In the genomic region with DNA sequence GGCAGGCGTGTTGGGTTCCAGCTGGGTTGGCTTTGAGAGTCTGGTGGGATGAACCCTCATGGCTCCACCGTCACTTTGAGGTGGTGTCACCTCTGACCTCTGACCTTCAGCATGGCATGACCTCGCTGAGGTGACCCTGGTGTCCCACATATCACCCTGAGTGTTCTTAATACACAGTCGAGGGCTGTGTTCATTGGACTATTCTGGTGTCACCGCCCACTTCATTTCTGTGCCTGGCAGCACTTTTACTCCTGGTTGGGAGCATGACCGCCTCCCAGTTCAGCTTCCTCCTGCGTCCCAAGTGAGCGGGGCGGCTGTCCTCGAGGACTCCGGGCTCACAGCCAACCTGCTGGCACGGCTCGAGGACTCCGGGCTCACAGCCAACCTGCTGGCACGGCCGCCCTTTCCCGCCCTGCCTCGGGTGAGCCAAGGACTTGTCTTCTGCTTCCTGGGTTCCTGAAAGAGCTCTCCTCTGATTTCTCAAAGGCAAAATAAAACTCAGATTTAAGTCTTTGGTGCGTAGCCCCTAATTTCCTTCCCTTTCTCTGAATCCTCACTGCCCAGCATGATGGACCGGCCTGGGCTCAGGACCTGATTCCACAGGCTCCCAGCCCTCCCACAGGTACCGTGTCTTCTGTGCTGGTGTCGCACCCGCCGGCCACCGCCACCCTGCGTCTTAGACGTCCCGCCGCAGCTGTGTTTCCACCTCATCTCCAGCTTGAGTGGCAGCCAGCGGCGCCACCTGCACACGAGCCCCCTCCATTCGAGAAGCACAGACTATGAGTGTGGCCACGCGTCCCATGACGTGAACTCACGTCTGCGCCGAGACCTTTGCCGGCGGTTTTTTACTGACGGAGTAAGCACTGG, we compare ENCODE assay signal across 9 cellular contexts. TPM values are rescaled to one million over a fixed set of nuclear protein-coding genes. Genes with fewer than 3 reads are reported as not detected.
A peak's percentile ranks its signal among the peaks of the same experiment; 100 is the strongest.
DNase-seq lines count a peak whose midpoint lies in the region; ATAC-seq and TF ChIP-seq lines count a peak whose summit lies in the region.
"Had no signal": no experiment of that assay in that cellular context is flagged by ENCODE, and none has a peak within 500 bp of the region (broad histone marks: within the 10 kb centered on the region; RNA-seq: fewer than 3 reads in every experiment).

No MANE protein-coding gene starts in this region.

- no peaks in the 10 kb centered on the region; the same call in 1 of the 2 replicates for H3K4me1 Mint-ChIP-seq in WTC11

- POLR2A ChIA-PET in WTC11 (lab: Charles Lee), result no interaction called here

- no peak overlapping the region for H3K4me3 Mint-ChIP-seq in WTC11

- ATAC-seq in WTC11 (no peak), HG02884 (IDR thresholded peaks at IDR 0.05; ENCODE audit: unreplicated experiment) (no peak)

- CTCF ChIA-PET in WTC11 (lab: Charles Lee), result no interaction called here

- intact Hi-C loops in head of caudate nucleus (cut with DNase I), result no loop called here

- peaks cover 17% of the 10 kb centered on the region for H3K9me3 Mint-ChIP-seq in WTC11

- no peak overlapping the region; the same call in 1 of the 2 replicates for H3K27ac Mint-ChIP-seq in WTC11

- H3K27me3 Mint-ChIP-seq in WTC11 (ENCODE audit: low read depth), result no peaks in the 10 kb centered on the region

- TF ChIP-seq CTCF in WTC11 (IDR thresholded peaks at IDR 0.05), result no peak

- peak; percentile 52 for DNase-seq in AG08396 (ENCODE audit: low spot score)
- peak; percentile 95 for DNase-seq in NCI-H1092 (lab: John Stamatoyannopoulos, UW)
- DNase-seq in WTC11 (ENCODE audit: low spot score), result peak; percentile 8
- peak; percentile 82 to 96 (median 91) for DNase-seq in head of caudate nucleus
- peak; percentile 84 for DNase-seq in renal cortical epithelial cell (ENCODE audit: low read depth)
- no peak for DNase-seq in SIG-M5 (lab: John Stamatoyannopoulos, UW)
- no peak for DNase-seq in HuH-7 (ENCODE audit: low spot score)

- H3K36me3 Mint-ChIP-seq in WTC11, result peaks cover 13% of the 10 kb centered on the region

TF ChIP-seq in WTC11, 78 proteins besides CTCF, POLR2A, EP300 and RAD21:
- TF ChIP-seq, protein P1, sequence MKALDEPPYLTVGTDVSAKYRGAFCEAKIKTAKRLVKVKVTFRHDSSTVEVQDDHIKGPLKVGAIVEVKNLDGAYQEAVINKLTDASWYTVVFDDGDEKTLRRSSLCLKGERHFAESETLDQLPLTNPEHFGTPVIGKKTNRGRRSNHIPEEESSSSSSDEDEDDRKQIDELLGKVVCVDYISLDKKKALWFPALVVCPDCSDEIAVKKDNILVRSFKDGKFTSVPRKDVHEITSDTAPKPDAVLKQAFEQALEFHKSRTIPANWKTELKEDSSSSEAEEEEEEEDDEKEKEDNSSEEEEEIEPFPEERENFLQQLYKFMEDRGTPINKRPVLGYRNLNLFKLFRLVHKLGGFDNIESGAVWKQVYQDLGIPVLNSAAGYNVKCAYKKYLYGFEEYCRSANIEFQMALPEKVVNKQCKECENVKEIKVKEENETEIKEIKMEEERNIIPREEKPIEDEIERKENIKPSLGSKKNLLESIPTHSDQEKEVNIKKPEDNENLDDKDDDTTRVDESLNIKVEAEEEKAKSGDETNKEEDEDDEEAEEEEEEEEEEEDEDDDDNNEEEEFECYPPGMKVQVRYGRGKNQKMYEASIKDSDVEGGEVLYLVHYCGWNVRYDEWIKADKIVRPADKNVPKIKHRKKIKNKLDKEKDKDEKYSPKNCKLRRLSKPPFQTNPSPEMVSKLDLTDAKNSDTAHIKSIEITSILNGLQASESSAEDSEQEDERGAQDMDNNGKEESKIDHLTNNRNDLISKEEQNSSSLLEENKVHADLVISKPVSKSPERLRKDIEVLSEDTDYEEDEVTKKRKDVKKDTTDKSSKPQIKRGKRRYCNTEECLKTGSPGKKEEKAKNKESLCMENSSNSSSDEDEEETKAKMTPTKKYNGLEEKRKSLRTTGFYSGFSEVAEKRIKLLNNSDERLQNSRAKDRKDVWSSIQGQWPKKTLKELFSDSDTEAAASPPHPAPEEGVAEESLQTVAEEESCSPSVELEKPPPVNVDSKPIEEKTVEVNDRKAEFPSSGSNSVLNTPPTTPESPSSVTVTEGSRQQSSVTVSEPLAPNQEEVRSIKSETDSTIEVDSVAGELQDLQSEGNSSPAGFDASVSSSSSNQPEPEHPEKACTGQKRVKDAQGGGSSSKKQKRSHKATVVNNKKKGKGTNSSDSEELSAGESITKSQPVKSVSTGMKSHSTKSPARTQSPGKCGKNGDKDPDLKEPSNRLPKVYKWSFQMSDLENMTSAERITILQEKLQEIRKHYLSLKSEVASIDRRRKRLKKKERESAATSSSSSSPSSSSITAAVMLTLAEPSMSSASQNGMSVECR (CRISPR knock-in tag; IDR thresholded peaks at IDR 0.05; ENCODE audit: borderline replicate concordance), result no peak
- no peak for TF ChIP-seq JUN (CRISPR knock-in tag; IDR thresholded peaks at IDR 0.05)
- no peak for TF ChIP-seq ATF1 (CRISPR knock-in tag; IDR thresholded peaks at IDR 0.05)
- no peak for TF ChIP-seq JAZF1 (CRISPR knock-in tag; IDR thresholded peaks at IDR 0.05)
- TF ChIP-seq, protein P2, sequence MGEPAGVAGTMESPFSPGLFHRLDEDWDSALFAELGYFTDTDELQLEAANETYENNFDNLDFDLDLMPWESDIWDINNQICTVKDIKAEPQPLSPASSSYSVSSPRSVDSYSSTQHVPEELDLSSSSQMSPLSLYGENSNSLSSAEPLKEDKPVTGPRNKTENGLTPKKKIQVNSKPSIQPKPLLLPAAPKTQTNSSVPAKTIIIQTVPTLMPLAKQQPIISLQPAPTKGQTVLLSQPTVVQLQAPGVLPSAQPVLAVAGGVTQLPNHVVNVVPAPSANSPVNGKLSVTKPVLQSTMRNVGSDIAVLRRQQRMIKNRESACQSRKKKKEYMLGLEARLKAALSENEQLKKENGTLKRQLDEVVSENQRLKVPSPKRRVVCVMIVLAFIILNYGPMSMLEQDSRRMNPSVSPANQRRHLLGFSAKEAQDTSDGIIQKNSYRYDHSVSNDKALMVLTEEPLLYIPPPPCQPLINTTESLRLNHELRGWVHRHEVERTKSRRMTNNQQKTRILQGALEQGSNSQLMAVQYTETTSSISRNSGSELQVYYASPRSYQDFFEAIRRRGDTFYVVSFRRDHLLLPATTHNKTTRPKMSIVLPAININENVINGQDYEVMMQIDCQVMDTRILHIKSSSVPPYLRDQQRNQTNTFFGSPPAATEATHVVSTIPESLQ (CRISPR knock-in tag; IDR thresholded peaks at IDR 0.05), result no peak
- no peak for TF ChIP-seq ZNF121 (CRISPR knock-in tag; IDR thresholded peaks at IDR 0.05)
- TF ChIP-seq SP1 (CRISPR knock-in tag; conservative IDR thresholded peaks at IDR 0.05), result no peak
- TF ChIP-seq, protein P3, sequence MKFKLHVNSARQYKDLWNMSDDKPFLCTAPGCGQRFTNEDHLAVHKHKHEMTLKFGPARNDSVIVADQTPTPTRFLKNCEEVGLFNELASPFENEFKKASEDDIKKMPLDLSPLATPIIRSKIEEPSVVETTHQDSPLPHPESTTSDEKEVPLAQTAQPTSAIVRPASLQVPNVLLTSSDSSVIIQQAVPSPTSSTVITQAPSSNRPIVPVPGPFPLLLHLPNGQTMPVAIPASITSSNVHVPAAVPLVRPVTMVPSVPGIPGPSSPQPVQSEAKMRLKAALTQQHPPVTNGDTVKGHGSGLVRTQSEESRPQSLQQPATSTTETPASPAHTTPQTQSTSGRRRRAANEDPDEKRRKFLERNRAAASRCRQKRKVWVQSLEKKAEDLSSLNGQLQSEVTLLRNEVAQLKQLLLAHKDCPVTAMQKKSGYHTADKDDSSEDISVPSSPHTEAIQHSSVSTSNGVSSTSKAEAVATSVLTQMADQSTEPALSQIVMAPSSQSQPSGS (CRISPR knock-in tag; IDR thresholded peaks at IDR 0.05; ENCODE audit: borderline replicate concordance, low read depth), result no peak
- no peak for TF ChIP-seq RELA (CRISPR knock-in tag; IDR thresholded peaks at IDR 0.05; ENCODE audit: borderline replicate concordance)
- no peak for TF ChIP-seq OVOL2 (CRISPR knock-in tag; IDR thresholded peaks at IDR 0.05; ENCODE audit: borderline replicate concordance)
- no peak for TF ChIP-seq NFYB (CRISPR knock-in tag; conservative IDR thresholded peaks at IDR 0.05; ENCODE audit: low read depth)
- no peak for TF ChIP-seq NFE2L1 (CRISPR knock-in tag; IDR thresholded peaks at IDR 0.05)
- TF ChIP-seq, protein P4, sequence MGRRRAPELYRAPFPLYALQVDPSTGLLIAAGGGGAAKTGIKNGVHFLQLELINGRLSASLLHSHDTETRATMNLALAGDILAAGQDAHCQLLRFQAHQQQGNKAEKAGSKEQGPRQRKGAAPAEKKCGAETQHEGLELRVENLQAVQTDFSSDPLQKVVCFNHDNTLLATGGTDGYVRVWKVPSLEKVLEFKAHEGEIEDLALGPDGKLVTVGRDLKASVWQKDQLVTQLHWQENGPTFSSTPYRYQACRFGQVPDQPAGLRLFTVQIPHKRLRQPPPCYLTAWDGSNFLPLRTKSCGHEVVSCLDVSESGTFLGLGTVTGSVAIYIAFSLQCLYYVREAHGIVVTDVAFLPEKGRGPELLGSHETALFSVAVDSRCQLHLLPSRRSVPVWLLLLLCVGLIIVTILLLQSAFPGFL (CRISPR knock-in tag; IDR thresholded peaks at IDR 0.05; ENCODE audit: borderline replicate concordance), result no peak
- TF ChIP-seq TP53 (CRISPR knock-in tag; IDR thresholded peaks at IDR 0.05), result no peak
- no peak for TF ChIP-seq CREM (CRISPR knock-in tag; IDR thresholded peaks at IDR 0.05)
- TF ChIP-seq ZNF138 (CRISPR knock-in tag; conservative IDR thresholded peaks at IDR 0.05), result no peak
- no peak for TF ChIP-seq ZNF219 (CRISPR knock-in tag; IDR thresholded peaks at IDR 0.05; ENCODE audit: borderline replicate concordance)
- TF ChIP-seq FOXJ3 (CRISPR knock-in tag; IDR thresholded peaks at IDR 0.05; ENCODE audit: borderline replicate concordance), result no peak

RNA-seq across cellular contexts. Expression of a gene that starts 10.4 kb away (rescaled TPM):
- total RNA-seq in WTC11 (2021) (not detected in 3 replicates), renal cortical epithelial cell (not detected in 2 replicates)

RNA-seq across cellular contexts. Expression of a gene that starts 19.4 kb away (rescaled TPM):
- 0.11 to 0.21 TPM (median 0.17 TPM) in 3 replicates for total RNA-seq in WTC11 (2021)
- total RNA-seq in renal cortical epithelial cell, result 0.17 TPM in 1 of 2 replicates, not detected in the other
- total RNA-seq: pulmonary artery endothelial cell had no signal

Comparison
In these comparisons a context has a peak if more than half of its experiments do, and no peak if none do; other contexts are left out.
1. DNase-seq: peak in AG08396 (single experiment), NCI-H1092 (single experiment), WTC11 (single experiment), head of caudate nucleus (42 of 42) and renal cortical epithelial cell (single experiment); none in SIG-M5 (single experiment) and HuH-7 (single experiment).